In genomic region chr20:57229490-57229889, GRCh38 we compare ENCODE assay signal across 15 cellular contexts.
"Had no signal": no experiment of that assay in that cellular context is flagged by ENCODE, and none has a peak within 500 bp of the region (broad histone marks: within the 10 kb centered on the region; RNA-seq: fewer than 3 reads in every experiment).

No MANE protein-coding gene starts in this region.

- H3K36me3 ChIP-seq: esophagus muscularis mucosa had no signal

- H3K27ac ChIP-seq: body of pancreas, coronary artery, esophagus muscularis mucosa had no signal

- H3K4me1 ChIP-seq: body of pancreas had no signal

- H3K27me3 ChIP-seq: body of pancreas had no signal

- H3K4me3 ChIP-seq: body of pancreas, coronary artery, esophagus muscularis mucosa had no signal

- H3K9me3 ChIP-seq: body of pancreas, esophagus muscularis mucosa had no signal

- DNase-seq: activated CD4-positive, alpha-beta T cell treated with anti-CD3 and anti-CD28 coated beads, Interleukin-2, amount 10 ng/mL, durations not matched to agents 7 days and 5 days; activated CD8-positive, alpha-beta memory T cell treated with anti-CD3 and anti-CD28 coated beads for 24 hours; activated gamma-delta T cell treated with Interleukin-2 at 50 U/mL for 16 hours; amygdala; body of pancreas; caudate nucleus; hypothalamus; left ventricle myocardium superior; natural killer cell; occipital lobe; right cardiac atrium; small intestine; stimulated activated naive CD8-positive, alpha-beta T cell treated with anti-CD3 and anti-CD28 coated beads, Interleukin-15, amount 100 ng/mL, for 72 hours had no signal

- ATAC-seq: body of pancreas; left ventricle myocardium superior; natural killer cell; right cardiac atrium; stimulated activated naive CD8-positive, alpha-beta T cell treated with anti-CD3 and anti-CD28 coated beads, Interleukin-15, amount 100 ng/mL, for 72 hours had no signal
